Comparison of ENCODE assay signal across 8 cellular contexts in the genomic region with DNA sequence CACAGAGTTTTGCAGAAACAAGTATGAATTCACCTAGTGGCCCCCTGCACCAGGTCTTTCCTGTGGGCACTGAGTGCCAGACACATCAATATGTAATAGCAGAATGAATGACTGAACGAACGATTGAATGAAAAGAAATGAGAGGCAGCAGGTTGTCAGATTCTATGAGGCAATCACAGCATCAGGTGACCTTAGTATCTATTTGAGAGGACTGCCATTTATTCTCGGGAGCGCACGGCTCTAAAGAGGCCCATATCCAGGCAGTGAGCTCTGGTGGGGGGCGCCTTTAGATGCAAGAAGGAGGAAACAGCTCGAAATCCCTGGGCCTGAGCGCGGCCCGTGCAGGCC. TPM values are rescaled to one million over a fixed set of nuclear protein-coding genes. Genes with fewer than 3 reads are reported as not detected.
A peak's percentile ranks its signal among the peaks of the same experiment; 100 is the strongest.
DNase-seq lines count a peak whose midpoint lies in the region; ATAC-seq and TF ChIP-seq lines count a peak whose summit lies in the region.

No MANE protein-coding gene starts in this region.

- H3K27ac Mint-ChIP-seq in Calu3 (ENCODE audit: unreplicated experiment) (peak overlapping the region; percentile 81), HFFc6 (no peak overlapping the region; the same call in 1 of the 2 replicates)

- no peaks in the 10 kb centered on the region for H3K27me3 ChIP-seq in smooth muscle cell (ENCODE audit: low read depth)

- H3K36me3 Mint-ChIP-seq in Calu3 (ENCODE audit: insufficient read depth, unreplicated experiment) (peaks cover 26% of the 10 kb centered on the region), HFFc6 (ENCODE audit: low read depth) (no peaks in the 10 kb centered on the region)

- peak overlapping the region; percentile 64 for H3K4me3 ChIP-seq in WI38 (ENCODE audit: low read depth, low read length)
- H3K4me3 ChIP-seq in iPS-11a (ENCODE audit: low read depth, low read length): peak overlapping the region; percentile 72
- H3K4me3 ChIP-seq in smooth muscle cell: peak overlapping the region; percentile 69

- DNase-seq in Calu3 (no peak), HFFc6 (no peak), smooth muscle cell (lab: John Stamatoyannopoulos, UW; ENCODE audit: unreplicated experiment) (no peak)
- no peak for DNase-seq in stimulated activated CD4-positive, alpha-beta T cell treated with anti-CD3 and anti-CD28 coated beads, Interleukin-4, amount 100 ng/mL, for 4 hours
- no peak for DNase-seq in stimulated activated CD8-positive, alpha-beta memory T cell treated with anti-CD3 and anti-CD28 coated beads, Interleukin-4, amount 100 ng/mL, for 48 hours

- no peak overlapping the region for H3K27ac ChIP-seq in smooth muscle cell (ENCODE audit: low read depth)

- H3K27me3 Mint-ChIP-seq in Calu3 (ENCODE audit: unreplicated experiment): no peaks in the 10 kb centered on the region
- peaks cover 16% of the 10 kb centered on the region for H3K27me3 Mint-ChIP-seq in HFFc6 (ENCODE audit: insufficient read depth)

- H3K4me1 ChIP-seq in smooth muscle cell (ENCODE audit: low read depth): peaks cover 13% of the 10 kb centered on the region

- CTCF ChIA-PET in Calu3 (lab: Charles Lee): interaction anchor here (1.5 kb wide), 1 partner anchor 8 kb away, joined by 6 read pairs; no protein-coding TSS in a partner anchor

- H3K79me2 ChIP-seq in smooth muscle cell (ENCODE audit: low read depth): no peaks in the 10 kb centered on the region

- H3K9me3 ChIP-seq in smooth muscle cell (replicated peaks; ENCODE audit: low read depth): no peaks in the 10 kb centered on the region

- no TSS peak for BruUV-seq in Calu3 (replicated peaks; lab: Mats Ljungman, UMichigan)

- no peak for ATAC-seq in HG02885 (IDR thresholded peaks at IDR 0.05; ENCODE audit: poor library complexity, unreplicated experiment)

- H3K9ac ChIP-seq in smooth muscle cell (ENCODE audit: low read depth): peak overlapping the region; percentile 4

- intact Hi-C loops in Calu3 (cut with micrococcal nuclease; ENCODE audit: unreplicated experiment): no loop called here

- TF ChIP-seq CTCF in Calu3 (IDR thresholded peaks at IDR 0.05; ENCODE audit: unreplicated experiment) (no peak), HFFc6 (IDR thresholded peaks at IDR 0.05) (no peak), WI38 (IDR thresholded peaks at IDR 0.05; ENCODE audit: low read depth, low read length) (no peak), smooth muscle cell (IDR thresholded peaks at IDR 0.05; ENCODE audit: borderline replicate concordance, insufficient read depth, poor library complexity, severe bottlenecking) (no peak)

- H2AFZ ChIP-seq in smooth muscle cell (ENCODE audit: low read depth): peak overlapping the region; percentile 81

- peak overlapping the region; percentile 90 for H3K4me2 ChIP-seq in smooth muscle cell

- peaks cover 7% of the 10 kb centered on the region for H3K4me1 Mint-ChIP-seq in Calu3 (ENCODE audit: low read depth, unreplicated experiment)
- peaks cover 21% of the 10 kb centered on the region for H3K4me1 Mint-ChIP-seq in HFFc6 (ENCODE audit: low read depth)

- H3K4me3 Mint-ChIP-seq in Calu3 (ENCODE audit: low read depth, unreplicated experiment): peak overlapping the region; percentile 77
- peak overlapping the region; percentile 84 for H3K4me3 Mint-ChIP-seq in HFFc6

- H3K36me3 ChIP-seq in smooth muscle cell (ENCODE audit: low read depth): no peaks in the 10 kb centered on the region

- H3F3A ChIP-seq in smooth muscle cell (ENCODE audit: low read depth): no peaks in the 10 kb centered on the region

- WGBS in smooth muscle cell (ENCODE audit: low lambda C conversion rate): 17% methylated on average over 10 of the region's 10 CpGs

- H4K20me1 ChIP-seq in smooth muscle cell (ENCODE audit: low read depth): no peaks in the 10 kb centered on the region

- no peaks in the 10 kb centered on the region for H3K9me3 Mint-ChIP-seq in Calu3 (ENCODE audit: low read depth, unreplicated experiment)
- no peaks in the 10 kb centered on the region for H3K9me3 Mint-ChIP-seq in HFFc6

RNA-seq across cellular contexts. Expression of a gene that starts 0.5 kb away (rescaled TPM):
- total RNA-seq in Calu3 (2022) (15.2 and 17.8 TPM in 2 replicates), smooth muscle cell (9.6 and 16.0 TPM in 2 replicates)
- total RNA-seq in HFFc6 (2021; fragmentation: NEBNext Ultra II Directional; extraction: Animal tissue kit (Norgen Biotek cat#: 25700)): 10 to 100 TPM in 4 of 6 experiments, 1 to 10 TPM in 2; 8.8 to 16.3 (median 10.3) TPM
- polyA plus RNA-seq in smooth muscle cell: 19.0 and 50.7 TPM in 2 replicates
